1 cellular context compared by ENCODE assay signal in genomic region chr16:12059216-12059769, GRCh38.
TF ChIP-seq lines count a peak whose summit lies in the region.

No MANE protein-coding gene starts in this region.

TF ChIP-seq in SK-N-SH treated with all-trans-retinoic acid at 6 μM for 48 hours, 23 proteins besides CTCF, POLR2A, EP300 and RAD21 (continued from another document):
- TF ChIP-seq ZC3H10 (CRISPR knock-in tag; IDR thresholded peaks at IDR 0.05) (no peak), CSDC2 (CRISPR knock-in tag; IDR thresholded peaks at IDR 0.05) (no peak)
